ENCODE assay signal across 2 cellular contexts in genomic region chr11:67356867-67357561, GRCh38.
TF ChIP-seq lines count a peak whose summit lies in the region.

No MANE protein-coding gene starts in this region.

TF ChIP-seq in HCT116, 20 proteins besides CTCF, POLR2A, EP300 and RAD21:
- TF ChIP-seq YY1 (IDR thresholded peaks at IDR 0.05; ENCODE audit: extremely low read depth, insufficient replicate concordance, low read depth, low read length) (peak; percentile 70), SP1 (IDR thresholded peaks at IDR 0.05; ENCODE audit: low read depth) (no peak), EZH2phosphoT487 (IDR thresholded peaks at IDR 0.05; ENCODE audit: borderline replicate concordance) (no peak), ZBTB33 (IDR thresholded peaks at IDR 0.05; ENCODE audit: extremely low read depth, insufficient replicate concordance, low read length) (peak; percentile 24)

TF ChIP-seq in endothelial cell of umbilical vein, 7 proteins besides CTCF, POLR2A, EP300 and RAD21:
- peak; percentile 16 for TF ChIP-seq POLR2AphosphoS5 (IDR thresholded peaks at IDR 0.05; ENCODE audit: insufficient read depth, low read depth, low read length)
- TF ChIP-seq FOS (IDR thresholded peaks at IDR 0.05; ENCODE audit: borderline replicate concordance, insufficient read depth, low read length), result no peak
